ENCODE assay signal across 8 cellular contexts in genomic region chr12:77724367-77724957, GRCh38.
DNase-seq lines count a peak whose midpoint lies in the region; ATAC-seq, FAIRE-seq and TF ChIP-seq lines count a peak whose summit lies in the region.

No MANE protein-coding gene starts in this region.

- H3K4me1 Mint-ChIP-seq in stimulated activated memory B cell treated with anti-CD40 and anti-IgM and Interleukin-4, amounts not matched to agents 10 μg/mL and 1 μg/mL and 100 μg/mL, for 72 hours, result no peaks in the 10 kb centered on the region
- H3K4me1 Mint-ChIP-seq in activated T-cell treated with anti-CD3 and anti-CD28 coated beads, Interleukin-2, amount 50 U/mL, for 24 hours (ENCODE audit: low read depth), result no peaks in the 10 kb centered on the region

- 96% methylated on average over 1 of the region's 1 CpG for WGBS in GM12878 (ENCODE audit: insufficient coverage, insufficient replicate concordance, low lambda C conversion rate, missing lambda C conversion rate)

- no peak overlapping the region for H3K27ac ChIP-seq in GM12878 (ENCODE audit: control insufficient read depth, insufficient read depth)

- ATAC-seq in HG02623 (IDR thresholded peaks at IDR 0.05; ENCODE audit: unreplicated experiment) (peak; percentile 65), GM12878 (peak; percentile 83), left colon (peak; percentile 67)
- ATAC-seq in stimulated activated memory B cell treated with anti-CD40 and anti-IgM and Interleukin-4, amounts not matched to agents 10 μg/mL and 1 μg/mL and 100 μg/mL, for 72 hours, result no peak

- CTCF ChIA-PET in GM12878 (lab: Yijun Ruan, JAX), result interaction anchor here (0.7 to 1.8 kb wide), 8 partner anchors 12 to 205 kb away, joined by 3 to 50 read pairs (median 4); no protein-coding TSS in a partner anchor

- no peaks in the 10 kb centered on the region for H3K36me3 ChIP-seq in GM12878 (ENCODE audit: control insufficient read depth in 2 of 2, insufficient read depth in 2 of 2, low read length in 1 of 2)

- no peak overlapping the region for H3K4me3 ChIP-seq in GM12878

- H3K9me3 Mint-ChIP-seq in stimulated activated memory B cell treated with anti-CD40 and anti-IgM and Interleukin-4, amounts not matched to agents 10 μg/mL and 1 μg/mL and 100 μg/mL, for 72 hours, result no peaks in the 10 kb centered on the region
- peaks cover 9% of the 10 kb centered on the region for H3K9me3 Mint-ChIP-seq in activated T-cell treated with anti-CD3 and anti-CD28 coated beads, Interleukin-2, amount 50 U/mL, for 24 hours

- no peaks in the 10 kb centered on the region for H3K4me1 ChIP-seq in GM12878 (ENCODE audit: control insufficient read depth, insufficient read depth, low read length)

- peak; percentile 55 to 79 (median 65); a peak in 5 of 6 replicates for TF ChIP-seq CTCF in GM12878 (IDR thresholded peaks at IDR 0.05 in 2 of 3, conservative IDR thresholded peaks at IDR 0.05 in 1 of 3; ENCODE audit: control insufficient read depth in 2 of 3, extremely low read depth in 1 of 3, insufficient read depth in 1 of 3, low read depth in 3 of 3, low read length in 3 of 3)

- no TSS peak for BruUV-seq in GM12878 (replicated peaks; lab: Mats Ljungman, UMichigan)

- peak; percentile 94 for TF ChIP-seq RAD21 in GM12878 (IDR thresholded peaks at IDR 0.05; ENCODE audit: insufficient read depth, low read depth, low read length)

- TF ChIP-seq POLR2A in GM12878 (IDR thresholded peaks at IDR 0.05; ENCODE audit: low read depth, low read length), result no peak

- H3K27me3 ChIP-seq in GM12878 (replicated peaks in 1 of 2; ENCODE audit: control insufficient read depth in 2 of 2, insufficient read depth in 2 of 2, low read length in 1 of 2), result no peaks in the 10 kb centered on the region

- no peak overlapping the region for H2AFZ ChIP-seq in GM12878 (ENCODE audit: control insufficient read depth, low read depth, low read length)

- peak; percentile 35 for DNase-seq in DMS79 treated with DMSO at 0.1 percent for 48 hours (lab: John Stamatoyannopoulos, UW)
- peak; percentile 75 for DNase-seq in NCI-H2171 treated with DMSO at 0.1 percent for 48 hours (lab: John Stamatoyannopoulos, UW)
- no peak for DNase-seq in GM12878 (ENCODE audit: low read depth, low spot score)
- DNase-seq in left colon, result no peak
- DNase-seq in germinal center (ENCODE audit: low spot score), result no peak
- DNase-seq in activated T-cell treated with anti-CD3 and anti-CD28 coated beads, Interleukin-2, amount 50 U/mL, for 24 hours, result no peak

- H3K9me3 ChIP-seq in GM12878 (replicated peaks; ENCODE audit: control insufficient read depth, insufficient read depth, low read length), result no peaks in the 10 kb centered on the region

- no peaks in the 10 kb centered on the region for H3K36me3 Mint-ChIP-seq in stimulated activated memory B cell treated with anti-CD40 and anti-IgM and Interleukin-4, amounts not matched to agents 10 μg/mL and 1 μg/mL and 100 μg/mL, for 72 hours
- no peaks in the 10 kb centered on the region for H3K36me3 Mint-ChIP-seq in activated T-cell treated with anti-CD3 and anti-CD28 coated beads, Interleukin-2, amount 50 U/mL, for 24 hours (ENCODE audit: low read depth)

- TF ChIP-seq EP300 in GM12878 (IDR thresholded peaks at IDR 0.05; ENCODE audit: borderline replicate concordance in 1 of 2, control insufficient read depth in 1 of 2, low read depth in 2 of 2, low read length in 2 of 2), result no peak

- no peak overlapping the region for H3K9ac ChIP-seq in GM12878 (ENCODE audit: control insufficient read depth, insufficient read depth, low read length)

- H4K20me1 ChIP-seq in GM12878 (ENCODE audit: control insufficient read depth, insufficient read depth), result no peaks in the 10 kb centered on the region

- RAD21 ChIA-PET in GM12878 (lab: Charles Lee; ENCODE audit: unreplicated experiment), result interaction anchor here (1.0 to 1.8 kb wide), 4 partner anchors 22 to 203 kb away, joined by 5 to 18 read pairs (median 6); no protein-coding TSS in a partner anchor

- peak; percentile 77 for FAIRE-seq in GM12878 (lab: Jason Lieb, UNC)

- H3K27ac Mint-ChIP-seq in stimulated activated memory B cell treated with anti-CD40 and anti-IgM and Interleukin-4, amounts not matched to agents 10 μg/mL and 1 μg/mL and 100 μg/mL, for 72 hours, result no peak overlapping the region
- no peak overlapping the region for H3K27ac Mint-ChIP-seq in activated T-cell treated with anti-CD3 and anti-CD28 coated beads, Interleukin-2, amount 50 U/mL, for 24 hours

- SMC1A ChIA-PET in GM12878 (lab: Charles Lee; ENCODE audit: uncharacterized antibody, unreplicated experiment), result interaction anchor here (0.5 to 1.9 kb wide), 14 partner anchors 9 to 273 kb away, joined by 3 to 34 read pairs (median 4); no protein-coding TSS in a partner anchor

- POLR2A ChIA-PET in GM12878 (lab: Charles Lee), result no interaction called here

- no peak overlapping the region for H3K4me2 ChIP-seq in GM12878 (ENCODE audit: control insufficient read depth, insufficient read depth)

- H3K4me3 Mint-ChIP-seq in stimulated activated memory B cell treated with anti-CD40 and anti-IgM and Interleukin-4, amounts not matched to agents 10 μg/mL and 1 μg/mL and 100 μg/mL, for 72 hours, result no peak overlapping the region
- H3K4me3 Mint-ChIP-seq in activated T-cell treated with anti-CD3 and anti-CD28 coated beads, Interleukin-2, amount 50 U/mL, for 24 hours, result no peak overlapping the region

- no peaks in the 10 kb centered on the region for H3K79me2 ChIP-seq in GM12878 (ENCODE audit: control insufficient read depth, insufficient read depth, low read length)

- H3K27me3 Mint-ChIP-seq in stimulated activated memory B cell treated with anti-CD40 and anti-IgM and Interleukin-4, amounts not matched to agents 10 μg/mL and 1 μg/mL and 100 μg/mL, for 72 hours, result no peaks in the 10 kb centered on the region
- no peaks in the 10 kb centered on the region for H3K27me3 Mint-ChIP-seq in activated T-cell treated with anti-CD3 and anti-CD28 coated beads, Interleukin-2, amount 50 U/mL, for 24 hours

- in situ Hi-C loops in GM12878 (cut with MboI), result no loop called here

- intact Hi-C loops in GM12878 (cut with micrococcal nuclease; ENCODE audit: unreplicated experiment), result loop anchor here (1.0 kb wide), 1 partner anchor 201 kb away; no protein-coding TSS in a partner anchor
- intact Hi-C loops in left colon (cut with DNase I, micrococcal nuclease), result no loop called here

TF ChIP-seq in GM12878, 131 proteins besides CTCF, POLR2A, EP300 and RAD21:
- TF ChIP-seq STAT3 (IDR thresholded peaks at IDR 0.05; ENCODE audit: low read depth, low read length) (no peak), TCF12 (IDR thresholded peaks at IDR 0.05; ENCODE audit: low read depth, low read length) (no peak), JUND (IDR thresholded peaks at IDR 0.05; ENCODE audit: low read depth, low read length) (no peak), RFX5 (IDR thresholded peaks at IDR 0.05; ENCODE audit: low read depth, low read length) (no peak), BMI1 (IDR thresholded peaks at IDR 0.05; ENCODE audit: borderline replicate concordance) (no peak), SMC3 (IDR thresholded peaks at IDR 0.05; ENCODE audit: borderline replicate concordance, low read length) (peak; percentile 97), HCFC1 (IDR thresholded peaks at IDR 0.05; ENCODE audit: low read length) (no peak)

Comparison
In these comparisons a context has a peak if more than half of its experiments do, and no peak if none do; other contexts are left out.
1. DNase-seq: peak in DMS79 treated with DMSO at 0.1 percent for 48 hours (single experiment) and NCI-H2171 treated with DMSO at 0.1 percent for 48 hours (single experiment); none in GM12878 (single experiment), left colon (0 of 2), germinal center (single experiment) and activated T-cell treated with anti-CD3 and anti-CD28 coated beads, Interleukin-2, amount 50 U/mL, for 24 hours (single experiment).